In the genomic region with DNA sequence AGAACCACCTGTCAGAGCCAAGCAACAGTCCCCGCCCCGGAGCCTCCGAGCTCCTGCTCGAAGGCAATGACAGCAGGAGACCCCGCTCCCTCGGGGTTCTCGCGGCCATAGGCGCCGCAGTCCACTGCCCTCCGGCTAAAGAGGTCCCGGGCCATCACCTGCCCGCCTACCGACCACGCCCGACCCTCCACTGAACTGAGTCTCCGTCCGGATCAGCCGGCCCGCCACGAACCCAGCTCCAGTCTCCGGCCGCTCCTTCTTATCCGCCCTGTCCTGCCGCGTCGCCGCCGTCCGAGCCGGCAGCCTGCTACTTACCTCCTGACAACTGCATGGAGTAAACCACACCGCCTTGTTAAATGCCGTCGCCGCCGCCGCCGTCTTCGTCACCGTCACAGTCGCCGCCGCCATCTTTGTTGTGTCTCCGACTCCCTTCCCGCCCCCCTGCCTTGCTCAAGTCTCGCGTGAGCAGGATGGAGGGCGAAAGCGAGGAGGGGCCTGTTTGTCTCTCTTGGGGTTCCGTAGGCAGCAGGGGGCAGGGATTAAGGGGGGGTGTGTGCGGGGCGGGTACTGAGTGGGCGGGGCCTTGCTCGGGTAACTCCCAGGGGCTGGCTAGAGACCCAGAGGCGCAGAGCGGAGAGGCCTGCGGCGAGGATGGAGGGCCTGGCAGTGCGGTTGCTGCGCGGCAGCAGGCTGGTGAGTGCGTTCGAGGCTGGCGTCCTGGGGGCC, we compare ENCODE assay signal across 8 cellular contexts. TPM values are rescaled to one million over a fixed set of nuclear protein-coding genes. Genes with fewer than 3 reads are reported as not detected.
DNase-seq lines count a peak whose midpoint lies in the region; ATAC-seq and TF ChIP-seq lines count a peak whose summit lies in the region.

Gene ACADSB (plus strand): TSS at position 628 of the 726 bp plus-strand sequence. CDS start 24 bp downstream, at position 652.
Gene IKZF5 (minus strand): TSS at position 417 of the 726 bp plus-strand sequence. CDS start 10,170 bp downstream, outside the sequence.

- no peak for TF ChIP-seq CTCF in psoas muscle (IDR thresholded peaks at IDR 0.05)

- peak; percentile 80 for ATAC-seq in GM18499 (IDR thresholded peaks at IDR 0.05; ENCODE audit: insufficient read depth, unreplicated experiment)
- peak; percentile 77 for ATAC-seq in HG02938 (IDR thresholded peaks at IDR 0.05; ENCODE audit: unreplicated experiment)
- ATAC-seq in left ventricle myocardium superior: peak; percentile 98
- peak; percentile 95 to 98 (median 98) for ATAC-seq in psoas muscle

- intact Hi-C loops in left ventricle myocardium superior (cut with micrococcal nuclease): no loop called here
- intact Hi-C loops in psoas muscle (cut with DNase I): loop anchor here in 1 of 2 donors (2.0 to 5.0 kb wide), 3 partner anchors 26 to 144 kb away; partner anchors contain the start of gene BUB3

- peak within 1 kb of the TSS; percentile 96 for H3K4me3 Mint-ChIP-seq in T-helper 1 cell treated with Interleukin-12 subunit alpha and Interleukin-12 subunit beta and Interleukin-4 antibody, amounts not matched to agents 30 μg/mL and 1 μg/mL, for 36 hours

- no peaks in the 10 kb centered on the region for H3K27me3 Mint-ChIP-seq in T-helper 1 cell treated with Interleukin-12 subunit alpha and Interleukin-12 subunit beta and Interleukin-4 antibody, amounts not matched to agents 30 μg/mL and 1 μg/mL, for 36 hours (ENCODE audit: low read depth)

- H3K4me1 Mint-ChIP-seq in T-helper 1 cell treated with Interleukin-12 subunit alpha and Interleukin-12 subunit beta and Interleukin-4 antibody, amounts not matched to agents 30 μg/mL and 1 μg/mL, for 36 hours (ENCODE audit: low read depth): peaks cover 24% of the 10 kb centered on the region

- DNase-seq in NCI-H1694 treated with DMSO at 0.1 percent for 48 hours (lab: John Stamatoyannopoulos, UW) (peak; percentile 60), amygdala (lab: John Stamatoyannopoulos, UW) (peak; percentile 34 to 97 (median 93)), left ventricle myocardium superior (peak; percentile 96), psoas muscle (peak; percentile 95 to 98)

- WGBS in psoas muscle, 3 donors: 0 to 1% (median 0%) methylated on average over 59 to 64 of the region's 64 CpGs
- WGBS in urinary bladder: under 1% methylated on average over 64 of the region's 64 CpGs

- peak within 1 kb of the TSS; percentile 97 for H3K27ac Mint-ChIP-seq in T-helper 1 cell treated with Interleukin-12 subunit alpha and Interleukin-12 subunit beta and Interleukin-4 antibody, amounts not matched to agents 30 μg/mL and 1 μg/mL, for 36 hours

- H3K27ac ChIP-seq in psoas muscle: peak within 1 kb of the TSS; percentile 98
- peak within 1 kb of the TSS; percentile 94 for H3K27ac ChIP-seq in urinary bladder (ENCODE audit: low read depth)

- H3K36me3 ChIP-seq in psoas muscle (ENCODE audit: insufficient read depth in 1 of 2, low read depth in 1 of 2) (peaks cover 0 to 5% of the 10 kb centered on the region in 2 donors), urinary bladder (ENCODE audit: insufficient read depth) (no peaks in the 10 kb centered on the region)

- peaks cover 13% of the 10 kb centered on the region for H3K36me3 Mint-ChIP-seq in T-helper 1 cell treated with Interleukin-12 subunit alpha and Interleukin-12 subunit beta and Interleukin-4 antibody, amounts not matched to agents 30 μg/mL and 1 μg/mL, for 36 hours (ENCODE audit: low read depth)

- H3K9me3 ChIP-seq in psoas muscle: no peaks in the 10 kb centered on the region

- no peaks in the 10 kb centered on the region for H3K27me3 ChIP-seq in psoas muscle (ENCODE audit: insufficient read depth in 3 of 3, low read length in 2 of 3)

- H3K4me1 ChIP-seq in psoas muscle (peaks cover 44% of the 10 kb centered on the region), urinary bladder (ENCODE audit: insufficient read depth) (no peaks in the 10 kb centered on the region)

- no peaks in the 10 kb centered on the region for H3K9me3 Mint-ChIP-seq in T-helper 1 cell treated with Interleukin-12 subunit alpha and Interleukin-12 subunit beta and Interleukin-4 antibody, amounts not matched to agents 30 μg/mL and 1 μg/mL, for 36 hours

- peak within 1 kb of the TSS; percentile 100 for H3K4me3 ChIP-seq in psoas muscle
- peak within 1 kb of the TSS; percentile 81 for H3K4me3 ChIP-seq in urinary bladder (ENCODE audit: low read depth, low read length)

RNA-seq across cellular contexts. Expression of gene ACADSB, which starts in this region (rescaled TPM):
- 99.5 TPM for total RNA-seq in left ventricle myocardium superior
- total RNA-seq in psoas muscle: 10 to 100 TPM; 37.4 to 50.1 (median 43.5) TPM
- 10 to 100 TPM in 2 of 3 donors, 1 to 10 TPM in 1; 9.8 to 21.7 (median 12.9) TPM for polyA plus RNA-seq in psoas muscle
- total RNA-seq in urinary bladder: 24.0 TPM
- polyA plus RNA-seq in urinary bladder: 12.7 TPM

RNA-seq across cellular contexts. Expression of gene IKZF5, which starts in this region (rescaled TPM):
- total RNA-seq in left ventricle myocardium superior: 10.8 TPM
- total RNA-seq in psoas muscle: 10 to 100 TPM; 10.5 to 18.6 (median 11.9) TPM
- 10 to 100 TPM in 1 of 3 donors, 1 to 10 TPM in 2; 4.9 to 20.1 (median 6.1) TPM for polyA plus RNA-seq in psoas muscle
- 19.1 TPM for total RNA-seq in urinary bladder
- polyA plus RNA-seq in urinary bladder: 8.6 TPM

Comparison
In these comparisons a context has a peak if more than half of its experiments do, and no peak if none do; other contexts are left out.
1. Peak in every context shown above with its lines: DNase-seq, ATAC-seq, H3K4me3 ChIP-seq and H3K27ac ChIP-seq.